ENCODE assay signal across 8 cellular contexts in the genomic region with DNA sequence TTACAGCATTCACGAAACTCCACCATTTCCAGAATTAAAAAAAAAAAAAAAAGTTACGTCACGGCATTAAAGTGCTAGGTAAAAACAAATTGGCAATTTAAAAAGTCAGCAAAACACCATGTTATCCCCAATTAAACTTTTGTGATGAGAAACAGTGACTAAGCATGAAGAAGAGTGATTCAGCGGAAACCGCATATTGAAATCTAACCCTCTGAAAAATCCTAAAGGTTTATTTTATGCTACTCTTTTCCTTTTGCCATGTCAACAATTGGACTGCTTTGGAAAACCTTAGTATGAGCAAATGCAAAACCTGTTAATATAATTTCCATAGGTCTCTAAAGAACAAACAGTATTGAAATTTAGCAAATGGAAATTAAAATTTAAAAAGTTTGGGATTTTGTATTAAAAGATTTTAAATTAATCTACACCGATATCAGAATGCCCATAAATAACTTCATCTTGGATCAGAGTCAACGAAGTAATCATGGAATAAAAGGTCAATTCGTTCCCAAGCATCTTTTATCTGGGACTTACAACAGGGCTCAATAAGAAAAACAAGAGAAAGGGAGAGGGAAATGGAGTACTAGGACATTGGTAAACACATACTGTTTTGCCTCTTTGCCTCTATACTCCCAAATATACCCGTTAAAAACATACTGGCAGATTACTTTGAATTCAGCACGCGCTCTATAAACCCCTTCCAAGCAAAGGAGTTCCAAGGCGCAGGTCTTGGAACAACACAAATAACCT. TPM values are rescaled to one million over a fixed set of nuclear protein-coding genes. Genes with fewer than 3 reads are reported as not detected.
A peak's percentile ranks its signal among the peaks of the same experiment; 100 is the strongest.
DNase-seq lines count a peak whose midpoint lies in the region; ATAC-seq and TF ChIP-seq lines count a peak whose summit lies in the region.

No MANE protein-coding gene starts in this region.

- no peaks in the 10 kb centered on the region for H3K27me3 ChIP-seq in smooth muscle cell (ENCODE audit: low read depth)

- peak overlapping the region; percentile 94 for H3K4me2 ChIP-seq in smooth muscle cell

- H3K4me1 ChIP-seq in smooth muscle cell (ENCODE audit: low read depth) = peaks cover 48% of the 10 kb centered on the region

- H3K4me3 ChIP-seq in iPS-11a (ENCODE audit: low read depth, low read length) (peak overlapping the region; percentile 73), smooth muscle cell (peak overlapping the region; percentile 72)

- H3K4me1 Mint-ChIP-seq in activated naive CD4-positive, alpha-beta T cell treated with anti-CD3 and anti-CD28 coated beads for 36 hours (ENCODE audit: low read depth) = peaks cover 33% of the 10 kb centered on the region
- peaks cover 53% of the 10 kb centered on the region for H3K4me1 Mint-ChIP-seq in activated naive CD8-positive, alpha-beta T cell treated with anti-CD3 and anti-CD28 coated beads, Interleukin-2, amount 50 U/mL, for 24 hours

- peaks cover 5% of the 10 kb centered on the region for H3K36me3 Mint-ChIP-seq in activated naive CD4-positive, alpha-beta T cell treated with anti-CD3 and anti-CD28 coated beads for 36 hours (ENCODE audit: low read depth)
- H3K36me3 Mint-ChIP-seq in activated naive CD8-positive, alpha-beta T cell treated with anti-CD3 and anti-CD28 coated beads, Interleukin-2, amount 50 U/mL, for 24 hours (ENCODE audit: low read depth) = peaks cover 10% of the 10 kb centered on the region

- H3K27me3 Mint-ChIP-seq in activated naive CD4-positive, alpha-beta T cell treated with anti-CD3 and anti-CD28 coated beads for 36 hours (ENCODE audit: low read depth) = no peaks in the 10 kb centered on the region
- H3K27me3 Mint-ChIP-seq in activated naive CD8-positive, alpha-beta T cell treated with anti-CD3 and anti-CD28 coated beads, Interleukin-2, amount 50 U/mL, for 24 hours = no peaks in the 10 kb centered on the region

- no peaks in the 10 kb centered on the region for H3F3A ChIP-seq in smooth muscle cell (ENCODE audit: low read depth)

- peaks cover 57% of the 10 kb centered on the region for H3K79me2 ChIP-seq in smooth muscle cell (ENCODE audit: low read depth)

- peak overlapping the region; percentile 80 for H3K9ac ChIP-seq in smooth muscle cell (ENCODE audit: low read depth)

- no peaks in the 10 kb centered on the region for H3K36me3 ChIP-seq in smooth muscle cell (ENCODE audit: low read depth)

- H3K9me3 ChIP-seq in smooth muscle cell (replicated peaks; ENCODE audit: low read depth) = no peaks in the 10 kb centered on the region

- peak overlapping the region; percentile 85 for H3K27ac ChIP-seq in smooth muscle cell (ENCODE audit: low read depth)

- H4K20me1 ChIP-seq in smooth muscle cell (ENCODE audit: low read depth) = peaks cover 47% of the 10 kb centered on the region

- no peak for TF ChIP-seq CTCF in smooth muscle cell (IDR thresholded peaks at IDR 0.05; ENCODE audit: borderline replicate concordance, insufficient read depth, poor library complexity, severe bottlenecking)

- ATAC-seq in activated naive CD8-positive, alpha-beta T cell treated with anti-CD3 and anti-CD28 coated beads, Interleukin-2, amount 50 U/mL, for 24 hours = no peak
- no peak for ATAC-seq in GM18520 (IDR thresholded peaks at IDR 0.05; ENCODE audit: unreplicated experiment)

- intact Hi-C loops in activated naive CD4-positive, alpha-beta T cell treated with anti-CD3 and anti-CD28 coated beads for 36 hours (cut with micrococcal nuclease) = loop anchor here (1.0 to 2.0 kb wide), 6 partner anchors 23 to 1389 kb away; partner anchors contain the start of genes EPM2A and SHPRH

- under 1% methylated on average over 12 of the region's 12 CpGs for WGBS in smooth muscle cell (ENCODE audit: low lambda C conversion rate)

- peak overlapping the region; percentile 71 for H2AFZ ChIP-seq in smooth muscle cell (ENCODE audit: low read depth)

- H3K4me3 Mint-ChIP-seq in activated naive CD4-positive, alpha-beta T cell treated with anti-CD3 and anti-CD28 coated beads for 36 hours = peak overlapping the region; percentile 77
- H3K4me3 Mint-ChIP-seq in activated naive CD8-positive, alpha-beta T cell treated with anti-CD3 and anti-CD28 coated beads, Interleukin-2, amount 50 U/mL, for 24 hours = peak overlapping the region; percentile 88

- peak overlapping the region; percentile 75 for H3K27ac Mint-ChIP-seq in activated naive CD4-positive, alpha-beta T cell treated with anti-CD3 and anti-CD28 coated beads for 36 hours
- H3K27ac Mint-ChIP-seq in activated naive CD8-positive, alpha-beta T cell treated with anti-CD3 and anti-CD28 coated beads, Interleukin-2, amount 50 U/mL, for 24 hours = peak overlapping the region; percentile 62

- DNase-seq in activated naive CD4-positive, alpha-beta T cell treated with anti-CD3 and anti-CD28 coated beads for 36 hours = no peak
- no peak for DNase-seq in activated naive CD4-positive, alpha-beta T cell treated with anti-CD3 and anti-CD28 coated beads, Interleukin-2, amount 50 U/mL, for 16 hours
- DNase-seq in LHCN-M2 (ENCODE audit: low read depth) (peak; percentile 76), smooth muscle cell (lab: John Stamatoyannopoulos, UW; ENCODE audit: unreplicated experiment) (no peak)
- no peak for DNase-seq in activated naive CD8-positive, alpha-beta T cell treated with anti-CD3 and anti-CD28 coated beads, Interleukin-2, amount 50 U/mL, for 24 hours
- DNase-seq in stimulated activated CD4-positive, alpha-beta T cell treated with anti-CD3 and anti-CD28 coated beads, Interleukin-2, amount 100 ng/mL, for 24 hours = no peak

- H3K9me3 Mint-ChIP-seq in activated naive CD4-positive, alpha-beta T cell treated with anti-CD3 and anti-CD28 coated beads for 36 hours = no peaks in the 10 kb centered on the region
- no peaks in the 10 kb centered on the region for H3K9me3 Mint-ChIP-seq in activated naive CD8-positive, alpha-beta T cell treated with anti-CD3 and anti-CD28 coated beads, Interleukin-2, amount 50 U/mL, for 24 hours

- CTCF ChIA-PET in activated naive CD4-positive, alpha-beta T cell treated with anti-CD3 and anti-CD28 coated beads for 36 hours (lab: Charles Lee) = no interaction called here

RNA-seq across cellular contexts. Expression of gene FBXO30, which starts 1.1 kb away (rescaled TPM):
- 1 to 10 TPM; 2.0 to 2.1 TPM for total RNA-seq in activated naive CD4-positive, alpha-beta T cell treated with anti-CD3 and anti-CD28 coated beads for 36 hours
- total RNA-seq in LHCN-M2 (2014; rRNA removed) = 11.0 and 12.2 TPM in 2 replicates
- 2.9 TPM for polyA plus RNA-seq in LHCN-M2 (2012)
- 8.3 and 10.3 TPM in 2 replicates for total RNA-seq in smooth muscle cell
- 3.1 and 3.6 TPM in 2 replicates for polyA plus RNA-seq in smooth muscle cell
